ENCODE assay signal across 1 cellular context in the genomic region with DNA sequence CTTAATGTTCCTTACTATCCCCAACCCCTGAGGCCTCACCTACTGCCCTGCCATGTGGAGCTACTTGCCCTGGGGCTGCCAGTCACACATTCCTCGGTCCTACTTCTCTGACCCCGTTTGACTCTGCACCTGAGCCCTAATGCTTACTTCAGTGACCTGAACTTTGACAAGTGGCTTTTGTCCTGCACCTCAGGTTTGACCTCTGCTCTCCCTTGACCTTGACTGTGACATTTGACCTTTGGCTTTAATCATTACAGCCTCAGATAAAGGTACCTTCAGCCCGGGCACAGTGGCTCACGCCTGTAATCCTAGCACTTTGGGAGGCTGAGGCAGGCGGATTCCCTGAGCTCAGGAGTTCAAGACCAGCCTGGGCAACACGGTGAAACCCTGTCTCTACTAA.
TF ChIP-seq lines count a peak whose summit lies in the region.

No MANE protein-coding gene starts in this region.

TF ChIP-seq in HepG2, 621 proteins besides CTCF, POLR2A, EP300 and RAD21:
- TF ChIP-seq PAX8 (CRISPR knock-in tag; IDR thresholded peaks at IDR 0.05; ENCODE audit: borderline replicate concordance) (no peak), SIX1 (CRISPR knock-in tag; IDR thresholded peaks at IDR 0.05; ENCODE audit: borderline replicate concordance) (no peak), GABPB1 (CRISPR knock-in tag; IDR thresholded peaks at IDR 0.05) (no peak), ATRX (CRISPR knock-in tag; IDR thresholded peaks at IDR 0.05; ENCODE audit: borderline replicate concordance) (no peak), ZNF124 (CRISPR knock-in tag; IDR thresholded peaks at IDR 0.05) (no peak), ERF (CRISPR knock-in tag; IDR thresholded peaks at IDR 0.05) (no peak), ESRRA (CRISPR knock-in tag; IDR thresholded peaks at IDR 0.05; ENCODE audit: low read depth) (0 out of 2 replicates have a peak, but pooled peaks have one; percentile 25), SCMH1 (CRISPR knock-in tag; IDR thresholded peaks at IDR 0.05; ENCODE audit: borderline replicate concordance) (no peak), NR2F6 (IDR thresholded peaks at IDR 0.05) (peak; percentile 62), NR2F6 (CRISPR knock-in tag; IDR thresholded peaks at IDR 0.05) (peak; percentile 43; the same call in 1 of the 2 replicates), ZKSCAN5 (CRISPR knock-in tag; IDR thresholded peaks at IDR 0.05) (no peak), RXRA (CRISPR knock-in tag; IDR thresholded peaks at IDR 0.05) (0 out of 2 replicates have a peak, but pooled peaks have one; percentile 28), ZNF367 (CRISPR knock-in tag; IDR thresholded peaks at IDR 0.05; ENCODE audit: borderline replicate concordance) (no peak), HNF4A (CRISPR knock-in tag; IDR thresholded peaks at IDR 0.05) (peak; percentile 38), PLRG1 (conservative IDR thresholded peaks at IDR 0.05) (no peak), MTA3 (CRISPR knock-in tag; IDR thresholded peaks at IDR 0.05) (no peak), NR2F2 (IDR thresholded peaks at IDR 0.05; ENCODE audit: borderline replicate concordance, low read depth) (0 out of 2 replicates have a peak, but pooled peaks have one; percentile 28), ZBTB37 (CRISPR knock-in tag; IDR thresholded peaks at IDR 0.05) (no peak), ZMYM4 (CRISPR knock-in tag; IDR thresholded peaks at IDR 0.05) (no peak), NFKBIZ (CRISPR knock-in tag; IDR thresholded peaks at IDR 0.05) (no peak), ZNF296 (CRISPR knock-in tag; conservative IDR thresholded peaks at IDR 0.05) (no peak), MBD4 (IDR thresholded peaks at IDR 0.05; ENCODE audit: borderline replicate concordance, low read length) (no peak), NR2C2 (CRISPR knock-in tag; IDR thresholded peaks at IDR 0.05; ENCODE audit: borderline replicate concordance) (peak; percentile 42; the same call in 1 of the 2 replicates), EZH2 (conservative IDR thresholded peaks at IDR 0.05; ENCODE audit: low read depth, low read length) (no peak)
- TF ChIP-seq, protein P1, sequence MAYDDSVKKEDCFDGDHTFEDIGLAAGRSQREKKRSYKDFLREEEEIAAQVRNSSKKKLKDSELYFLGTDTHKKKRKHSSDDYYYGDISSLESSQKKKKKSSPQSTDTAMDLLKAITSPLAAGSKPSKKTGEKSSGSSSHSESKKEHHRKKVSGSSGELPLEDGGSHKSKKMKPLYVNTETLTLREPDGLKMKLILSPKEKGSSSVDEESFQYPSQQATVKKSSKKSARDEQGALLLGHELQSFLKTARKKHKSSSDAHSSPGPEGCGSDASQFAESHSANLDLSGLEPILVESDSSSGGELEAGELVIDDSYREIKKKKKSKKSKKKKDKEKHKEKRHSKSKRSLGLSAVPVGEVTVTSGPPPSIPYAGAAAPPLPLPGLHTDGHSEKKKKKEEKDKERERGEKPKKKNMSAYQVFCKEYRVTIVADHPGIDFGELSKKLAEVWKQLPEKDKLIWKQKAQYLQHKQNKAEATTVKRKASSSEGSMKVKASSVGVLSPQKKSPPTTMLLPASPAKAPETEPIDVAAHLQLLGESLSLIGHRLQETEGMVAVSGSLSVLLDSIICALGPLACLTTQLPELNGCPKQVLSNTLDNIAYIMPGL (CRISPR knock-in tag; IDR thresholded peaks at IDR 0.05; ENCODE audit: borderline replicate concordance in 1 of 2, low read depth in 1 of 2) = no peak
- TF ChIP-seq, protein P2, sequence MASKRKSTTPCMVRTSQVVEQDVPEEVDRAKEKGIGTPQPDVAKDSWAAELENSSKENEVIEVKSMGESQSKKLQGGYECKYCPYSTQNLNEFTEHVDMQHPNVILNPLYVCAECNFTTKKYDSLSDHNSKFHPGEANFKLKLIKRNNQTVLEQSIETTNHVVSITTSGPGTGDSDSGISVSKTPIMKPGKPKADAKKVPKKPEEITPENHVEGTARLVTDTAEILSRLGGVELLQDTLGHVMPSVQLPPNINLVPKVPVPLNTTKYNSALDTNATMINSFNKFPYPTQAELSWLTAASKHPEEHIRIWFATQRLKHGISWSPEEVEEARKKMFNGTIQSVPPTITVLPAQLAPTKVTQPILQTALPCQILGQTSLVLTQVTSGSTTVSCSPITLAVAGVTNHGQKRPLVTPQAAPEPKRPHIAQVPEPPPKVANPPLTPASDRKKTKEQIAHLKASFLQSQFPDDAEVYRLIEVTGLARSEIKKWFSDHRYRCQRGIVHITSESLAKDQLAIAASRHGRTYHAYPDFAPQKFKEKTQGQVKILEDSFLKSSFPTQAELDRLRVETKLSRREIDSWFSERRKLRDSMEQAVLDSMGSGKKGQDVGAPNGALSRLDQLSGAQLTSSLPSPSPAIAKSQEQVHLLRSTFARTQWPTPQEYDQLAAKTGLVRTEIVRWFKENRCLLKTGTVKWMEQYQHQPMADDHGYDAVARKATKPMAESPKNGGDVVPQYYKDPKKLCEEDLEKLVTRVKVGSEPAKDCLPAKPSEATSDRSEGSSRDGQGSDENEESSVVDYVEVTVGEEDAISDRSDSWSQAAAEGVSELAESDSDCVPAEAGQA (IDR thresholded peaks at IDR 0.05; ENCODE audit: low read depth) = no peak
- TF ChIP-seq, protein P2 (CRISPR knock-in tag; IDR thresholded peaks at IDR 0.05; ENCODE audit: borderline replicate concordance) = no peak
TF ChIP-seq in HepG2: peak in this region for 6.
